In the genomic region with DNA sequence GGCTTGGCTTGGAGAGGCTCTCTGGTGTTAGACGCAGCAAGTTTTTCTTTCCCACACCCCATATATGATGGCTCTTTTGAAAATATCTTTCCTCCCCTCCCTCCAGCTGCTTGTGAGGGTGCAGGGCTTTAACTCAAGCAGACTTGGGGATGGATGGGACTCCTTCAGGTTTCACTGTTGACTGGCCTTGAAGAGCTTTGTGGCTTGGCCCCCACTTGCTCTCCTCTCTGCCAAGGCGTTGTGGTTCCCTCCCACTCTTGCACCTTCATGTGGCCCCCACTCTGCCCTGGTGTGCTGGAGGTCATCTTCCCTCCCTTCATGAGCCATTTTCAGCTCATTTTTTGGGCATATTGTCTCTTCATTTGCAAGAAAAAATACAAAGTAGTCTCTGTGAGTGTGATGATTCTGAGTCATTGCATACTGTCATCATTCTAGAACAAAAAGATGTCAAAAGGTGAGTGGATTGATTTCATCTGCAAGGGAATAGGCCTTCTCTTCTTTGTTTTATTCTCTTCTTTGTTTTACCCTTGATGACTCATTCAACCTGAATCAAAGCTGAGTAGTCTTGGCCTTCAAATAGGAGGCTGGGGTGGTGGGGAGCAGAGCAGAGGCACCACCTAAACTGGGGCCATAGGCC, we compare ENCODE assay signal across 21 cellular contexts. TPM values are rescaled to one million over a fixed set of nuclear protein-coding genes. Genes with fewer than 3 reads are reported as not detected.
A peak's percentile ranks its signal among the peaks of the same experiment; 100 is the strongest.
DNase-seq lines count a peak whose midpoint lies in the region; ATAC-seq and TF ChIP-seq lines count a peak whose summit lies in the region.
"Had no signal": no experiment of that assay in that cellular context is flagged by ENCODE, and none has a peak within 500 bp of the region (broad histone marks: within the 10 kb centered on the region; RNA-seq: fewer than 3 reads in every experiment).

No MANE protein-coding gene starts in this region.

- CTCF ChIA-PET in activated CD4-positive, alpha-beta memory T cell treated with anti-CD3 and anti-CD28 coated beads, Interleukin-2, amount 10 ng/mL, durations not matched to agents 7 days and 5 days (lab: Charles Lee), result no interaction called here

- H3K27me3 Mint-ChIP-seq in neural crest cell (ENCODE audit: low read depth), result no peaks in the 10 kb centered on the region
- H3K27me3 Mint-ChIP-seq in activated CD4-positive, alpha-beta memory T cell treated with anti-CD3 and anti-CD28 coated beads, Interleukin-2, amount 10 ng/mL, durations not matched to agents 7 days and 5 days, result no peaks in the 10 kb centered on the region
- H3K27me3 Mint-ChIP-seq in activated naive CD8-positive, alpha-beta T cell treated with anti-CD3 and anti-CD28 coated beads, Interleukin-2, amount 50 U/mL, for 24 hours, result peaks cover 5% of the 10 kb centered on the region

- H3K9me3 Mint-ChIP-seq in neural crest cell, result no peaks in the 10 kb centered on the region
- H3K9me3 Mint-ChIP-seq in activated CD4-positive, alpha-beta memory T cell treated with anti-CD3 and anti-CD28 coated beads, Interleukin-2, amount 10 ng/mL, durations not matched to agents 7 days and 5 days, result no peaks in the 10 kb centered on the region
- H3K9me3 Mint-ChIP-seq in activated naive CD8-positive, alpha-beta T cell treated with anti-CD3 and anti-CD28 coated beads, Interleukin-2, amount 50 U/mL, for 24 hours, result no peaks in the 10 kb centered on the region
- H3K9me3 Mint-ChIP-seq: nephron; stimulated activated naive CD8-positive, alpha-beta T cell treated with anti-CD3 and anti-CD28 coated beads, Interleukin-15, amount 100 ng/mL, for 72 hours had no signal

- DNase-seq in DMS53 treated with DMSO at 0.1 percent for 48 hours (lab: John Stamatoyannopoulos, UW; ENCODE audit: unreplicated experiment), result peak; percentile 13
- DNase-seq in M059J (ENCODE audit: low read depth), result peak; percentile 51
- DNase-seq in epithelial cell of prostate (ENCODE audit: low read depth, low spot score), result peak; percentile 51
- no peak for DNase-seq in neural crest cell (ENCODE audit: low read depth, low spot score)
- no peak for DNase-seq in activated CD4-positive, alpha-beta T cell treated with anti-CD3 and anti-CD28 coated beads, Interleukin-2, amount 50 U/mL, for 1 hour
- no peak for DNase-seq in activated CD4-positive, alpha-beta memory T cell treated with anti-CD3 and anti-CD28 coated beads, Interleukin-2, amount 10 ng/mL, durations not matched to agents 7 days and 5 days
- no peak for DNase-seq in activated naive CD8-positive, alpha-beta T cell treated with anti-CD3 and anti-CD28 coated beads, Interleukin-2, amount 50 U/mL, for 24 hours
- DNase-seq: activated gamma-delta T cell; DMS153; NCI-H2029 treated with DMSO at 0.1 percent for 48 hours; psoas muscle; stimulated activated CD4-positive, alpha-beta T cell treated with anti-CD3 and anti-CD28 coated beads, Interleukin-15, amount 100 ng/mL, for 24 hours; stimulated activated naive CD8-positive, alpha-beta T cell treated with anti-CD3 and anti-CD28 coated beads, Interleukin-15, amount 100 ng/mL, for 72 hours; SW 1271; WERI-Rb-1 had no signal

- POLR2A ChIA-PET in activated CD4-positive, alpha-beta memory T cell treated with anti-CD3 and anti-CD28 coated beads, Interleukin-2, amount 10 ng/mL, durations not matched to agents 7 days and 5 days (lab: Charles Lee), result no interaction called here

- H3K36me3 Mint-ChIP-seq in neural crest cell (ENCODE audit: low read depth), result no peaks in the 10 kb centered on the region
- no peaks in the 10 kb centered on the region for H3K36me3 Mint-ChIP-seq in activated CD4-positive, alpha-beta memory T cell treated with anti-CD3 and anti-CD28 coated beads, Interleukin-2, amount 10 ng/mL, durations not matched to agents 7 days and 5 days (ENCODE audit: low read depth)
- no peaks in the 10 kb centered on the region for H3K36me3 Mint-ChIP-seq in activated naive CD8-positive, alpha-beta T cell treated with anti-CD3 and anti-CD28 coated beads, Interleukin-2, amount 50 U/mL, for 24 hours (ENCODE audit: low read depth)

- no peak for ATAC-seq in GM21526 (IDR thresholded peaks at IDR 0.05; ENCODE audit: low FRiP score, unreplicated experiment)
- no peak for ATAC-seq in activated naive CD8-positive, alpha-beta T cell treated with anti-CD3 and anti-CD28 coated beads, Interleukin-2, amount 50 U/mL, for 24 hours
- ATAC-seq: psoas muscle; stimulated activated naive CD8-positive, alpha-beta T cell treated with anti-CD3 and anti-CD28 coated beads, Interleukin-15, amount 100 ng/mL, for 72 hours had no signal

- no peak overlapping the region for H3K27ac ChIP-seq in epithelial cell of prostate
- H3K27ac ChIP-seq: ascending aorta, psoas muscle, WERI-Rb-1 had no signal

- TF ChIP-seq CTCF in neural crest cell (conservative IDR thresholded peaks at IDR 0.05), result no peak

- peak overlapping the region; percentile 75 for H3K27ac Mint-ChIP-seq in neural crest cell (ENCODE audit: unreplicated experiment)
- no peak overlapping the region for H3K27ac Mint-ChIP-seq in activated CD4-positive, alpha-beta memory T cell treated with anti-CD3 and anti-CD28 coated beads, Interleukin-2, amount 10 ng/mL, durations not matched to agents 7 days and 5 days
- no peak overlapping the region for H3K27ac Mint-ChIP-seq in activated naive CD8-positive, alpha-beta T cell treated with anti-CD3 and anti-CD28 coated beads, Interleukin-2, amount 50 U/mL, for 24 hours
- H3K27ac Mint-ChIP-seq: B cell, nephron had no signal

- peaks cover 7% of the 10 kb centered on the region for H3K4me1 Mint-ChIP-seq in neural crest cell
- H3K4me1 Mint-ChIP-seq in activated CD4-positive, alpha-beta memory T cell treated with anti-CD3 and anti-CD28 coated beads, Interleukin-2, amount 10 ng/mL, durations not matched to agents 7 days and 5 days, result no peaks in the 10 kb centered on the region
- H3K4me1 Mint-ChIP-seq in activated naive CD8-positive, alpha-beta T cell treated with anti-CD3 and anti-CD28 coated beads, Interleukin-2, amount 50 U/mL, for 24 hours, result no peaks in the 10 kb centered on the region
- H3K4me1 Mint-ChIP-seq: B cell; nephron; stimulated activated naive CD8-positive, alpha-beta T cell treated with anti-CD3 and anti-CD28 coated beads, Interleukin-15, amount 100 ng/mL, for 72 hours had no signal

- H3K4me3 Mint-ChIP-seq in neural crest cell, result no peak overlapping the region
- no peak overlapping the region for H3K4me3 Mint-ChIP-seq in activated CD4-positive, alpha-beta memory T cell treated with anti-CD3 and anti-CD28 coated beads, Interleukin-2, amount 10 ng/mL, durations not matched to agents 7 days and 5 days
- no peak overlapping the region for H3K4me3 Mint-ChIP-seq in activated naive CD8-positive, alpha-beta T cell treated with anti-CD3 and anti-CD28 coated beads, Interleukin-2, amount 50 U/mL, for 24 hours
- H3K4me3 Mint-ChIP-seq: B cell; nephron; stimulated activated naive CD8-positive, alpha-beta T cell treated with anti-CD3 and anti-CD28 coated beads, Interleukin-15, amount 100 ng/mL, for 72 hours had no signal

RNA-seq across cellular contexts. Expression of a gene that starts 25.5 kb away (rescaled TPM):
- 0.12 and 0.86 TPM in 2 replicates for total RNA-seq in M059J (2014; rRNA removed; shearing (Covaris generic))
- total RNA-seq in neural crest cell, result not detected in 2 replicates
- not detected for total RNA-seq in activated CD4-positive, alpha-beta memory T cell treated with anti-CD3 and anti-CD28 coated beads, Interleukin-2, amount 10 ng/mL, durations not matched to agents 7 days and 5 days
- total RNA-seq: B cell, dermis microvascular lymphatic vessel endothelial cell, fibroblast of villous mesenchyme had no signal

RNA-seq across cellular contexts. Expression of a gene that starts 28.6 kb away (rescaled TPM):
- total RNA-seq in M059J (2014; rRNA removed; shearing (Covaris generic)), result 0.74 and 1.6 TPM in 2 replicates
- 1.7 and 2.4 TPM in 2 replicates for total RNA-seq in neural crest cell
- not detected for total RNA-seq in activated CD4-positive, alpha-beta memory T cell treated with anti-CD3 and anti-CD28 coated beads, Interleukin-2, amount 10 ng/mL, durations not matched to agents 7 days and 5 days
- total RNA-seq: B cell, dermis microvascular lymphatic vessel endothelial cell had no signal

Comparison
In these comparisons a context has a peak if more than half of its experiments do, and no peak if none do; other contexts are left out.
1. DNase-seq: peak in DMS53 treated with DMSO at 0.1 percent for 48 hours (single experiment), M059J (single experiment) and epithelial cell of prostate (single experiment); none in neural crest cell (single experiment), activated CD4-positive, alpha-beta T cell treated with anti-CD3 and anti-CD28 coated beads, Interleukin-2, amount 50 U/mL, for 1 hour (single experiment), activated CD4-positive, alpha-beta memory T cell treated with anti-CD3 and anti-CD28 coated beads, Interleukin-2, amount 10 ng/mL, durations not matched to agents 7 days and 5 days (single experiment) and activated naive CD8-positive, alpha-beta T cell treated with anti-CD3 and anti-CD28 coated beads, Interleukin-2, amount 50 U/mL, for 24 hours (single experiment).